In the genomic region with DNA sequence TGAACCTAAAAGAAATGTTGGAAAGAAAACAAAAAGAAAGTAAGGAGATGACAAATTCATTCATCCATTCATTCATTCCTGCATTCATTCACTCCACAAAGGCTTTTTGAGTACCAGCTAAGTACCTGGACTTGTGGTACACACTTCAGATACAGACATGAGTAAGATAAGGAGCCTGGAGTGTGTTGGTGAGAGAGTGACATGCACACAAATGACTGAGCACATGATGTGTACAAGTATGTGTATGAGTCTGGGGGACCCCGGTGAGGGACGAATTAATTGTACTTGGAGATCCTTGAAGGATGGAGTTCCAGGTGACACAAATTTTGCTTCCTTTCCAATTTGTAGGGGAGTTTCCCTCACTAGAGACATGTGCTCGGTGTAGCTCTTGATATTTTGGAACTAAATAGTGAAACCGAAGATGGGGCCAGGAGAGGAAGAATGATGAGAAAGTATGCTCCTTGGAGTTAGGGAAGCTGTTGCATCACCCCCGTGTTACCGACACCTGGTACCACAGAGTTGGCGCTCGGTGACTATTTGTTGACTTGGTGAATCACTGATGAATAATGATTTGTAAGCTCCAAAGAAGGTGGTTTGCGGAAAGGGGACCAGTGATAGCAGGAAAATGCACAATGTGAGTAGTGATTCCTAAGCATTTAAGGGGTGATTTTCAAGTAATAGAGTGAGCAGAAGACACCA, we compare ENCODE assay signal across 11 cellular contexts.
DNase-seq lines count a peak whose midpoint lies in the region; ATAC-seq, FAIRE-seq and TF ChIP-seq lines count a peak whose summit lies in the region.
"Had no signal": no experiment of that assay in that cellular context is flagged by ENCODE, and none has a peak within 500 bp of the region (broad histone marks: within the 10 kb centered on the region; RNA-seq: fewer than 3 reads in every experiment).

No MANE protein-coding gene starts in this region.

- H3K4me1 Mint-ChIP-seq in astrocyte (ENCODE audit: low read depth, unreplicated experiment): peaks cover 26% of the 10 kb centered on the region
- H3K4me1 Mint-ChIP-seq: central memory CD8-positive, alpha-beta T cell had no signal

- peak overlapping the region; percentile 79 for H3K4me2 ChIP-seq in astrocyte (ENCODE audit: low read length)

- H3K27ac ChIP-seq in astrocyte (ENCODE audit: low read depth, low read length): peak overlapping the region; percentile 99

- H3K9me3 ChIP-seq in astrocyte (ENCODE audit: insufficient read depth, low read depth, low read length): no peaks in the 10 kb centered on the region

- H3K4me3 ChIP-seq in astrocyte (ENCODE audit: insufficient read depth, low read depth, low read length) (peak overlapping the region; percentile 31), kidney epithelial cell (ENCODE audit: low read depth, low read length) (no peak overlapping the region)

- no peaks in the 10 kb centered on the region for H3K27me3 Mint-ChIP-seq in astrocyte (ENCODE audit: low read depth, unreplicated experiment)
- H3K27me3 Mint-ChIP-seq: central memory CD8-positive, alpha-beta T cell had no signal

- H3K27me3 ChIP-seq in astrocyte (ENCODE audit: insufficient read depth, low read length) (no peaks in the 10 kb centered on the region), kidney epithelial cell (ENCODE audit: control insufficient read depth, insufficient read depth, low read length) (no peaks in the 10 kb centered on the region)

- H3K9me3 Mint-ChIP-seq in astrocyte (ENCODE audit: unreplicated experiment): peaks cover 9% of the 10 kb centered on the region

- in situ Hi-C loops in Caki2 (cut with HindIII; ENCODE audit: low pct_unique_long_range_greater_than_20kb, low sequenced_read_pairs): no loop called here

- no peak overlapping the region for H3K4me3 Mint-ChIP-seq in astrocyte (ENCODE audit: unreplicated experiment)
- H3K4me3 Mint-ChIP-seq: central memory CD8-positive, alpha-beta T cell had no signal

- peak; percentile 91 for FAIRE-seq in astrocyte (lab: Jason Lieb, UNC)

- H3K79me2 ChIP-seq in astrocyte (ENCODE audit: insufficient read depth, low read length): no peaks in the 10 kb centered on the region

- H3K36me3 ChIP-seq in astrocyte (ENCODE audit: insufficient read depth, low read length) (no peaks in the 10 kb centered on the region), kidney epithelial cell (ENCODE audit: control insufficient read depth, insufficient read depth, low read length) (no peaks in the 10 kb centered on the region)

- DNase-seq in Caki2 (ENCODE audit: low read depth) (peak; percentile 67), HT-29 (ENCODE audit: low spot score) (peak; percentile 20), astrocyte (ENCODE audit: low read depth) (peak; percentile 99), kidney epithelial cell (ENCODE audit: low read depth) (peak; percentile 95), NCI-H510A (lab: John Stamatoyannopoulos, UW) (no peak)
- DNase-seq: DMS79, NCI-H524 had no signal

- ATAC-seq in HG03521 (IDR thresholded peaks at IDR 0.05; ENCODE audit: unreplicated experiment): no peak
- ATAC-seq in HG03442 (IDR thresholded peaks at IDR 0.05; ENCODE audit: unreplicated experiment): no peak
- ATAC-seq in HG02981 (IDR thresholded peaks at IDR 0.05; ENCODE audit: unreplicated experiment): no peak

- H2AFZ ChIP-seq in astrocyte (ENCODE audit: low read depth, low read length): no peak overlapping the region

- peak overlapping the region; percentile 73 for H3K27ac Mint-ChIP-seq in astrocyte (ENCODE audit: unreplicated experiment)

- H3K9ac ChIP-seq in astrocyte (ENCODE audit: low read length): peak overlapping the region; percentile 81

- H3K4me1 ChIP-seq in astrocyte (ENCODE audit: insufficient read depth, low read length): peaks cover 39% of the 10 kb centered on the region

- H4K20me1 ChIP-seq in astrocyte (ENCODE audit: insufficient read depth, low read length): no peaks in the 10 kb centered on the region

- TF ChIP-seq CTCF in astrocyte (IDR thresholded peaks at IDR 0.05; ENCODE audit: insufficient read depth, low read depth, low read length) (no peak), kidney epithelial cell (IDR thresholded peaks at IDR 0.05; ENCODE audit: insufficient read depth, low read length, poor library complexity, severe bottlenecking) (no peak)

- H3K36me3 Mint-ChIP-seq in astrocyte (ENCODE audit: low read depth, unreplicated experiment): peaks cover 1% of the 10 kb centered on the region
